In the genomic region with DNA sequence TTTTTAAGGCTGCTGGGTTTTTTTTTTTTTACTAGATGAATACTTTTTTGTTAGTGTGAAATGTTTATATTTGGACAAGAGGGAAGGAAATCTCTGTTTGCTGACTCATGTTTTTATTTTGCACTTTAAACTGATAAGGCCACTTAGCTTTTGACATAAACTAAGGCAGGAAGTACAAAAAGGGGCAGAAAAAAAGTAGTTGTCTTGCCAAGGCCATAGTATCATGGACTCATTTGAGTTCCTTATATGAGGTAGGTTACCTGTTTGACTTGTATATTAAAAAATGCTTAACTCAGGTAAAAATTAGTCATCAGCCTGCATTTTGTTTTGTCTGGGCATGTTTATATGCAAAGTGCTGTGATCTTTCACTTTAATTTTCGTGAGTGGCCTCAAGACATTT, we compare ENCODE assay signal across 1 cellular context.
TF ChIP-seq lines count a peak whose summit lies in the region.

No MANE protein-coding gene starts in this region.

TF ChIP-seq in GM12878, 131 proteins besides CTCF, POLR2A, EP300 and RAD21 (continued from another document):
- TF ChIP-seq ZBTB11 (CRISPR knock-in tag; IDR thresholded peaks at IDR 0.05) (no peak), NBN (IDR thresholded peaks at IDR 0.05) (no peak)
